8 cellular contexts compared by ENCODE assay signal in the genomic region with DNA sequence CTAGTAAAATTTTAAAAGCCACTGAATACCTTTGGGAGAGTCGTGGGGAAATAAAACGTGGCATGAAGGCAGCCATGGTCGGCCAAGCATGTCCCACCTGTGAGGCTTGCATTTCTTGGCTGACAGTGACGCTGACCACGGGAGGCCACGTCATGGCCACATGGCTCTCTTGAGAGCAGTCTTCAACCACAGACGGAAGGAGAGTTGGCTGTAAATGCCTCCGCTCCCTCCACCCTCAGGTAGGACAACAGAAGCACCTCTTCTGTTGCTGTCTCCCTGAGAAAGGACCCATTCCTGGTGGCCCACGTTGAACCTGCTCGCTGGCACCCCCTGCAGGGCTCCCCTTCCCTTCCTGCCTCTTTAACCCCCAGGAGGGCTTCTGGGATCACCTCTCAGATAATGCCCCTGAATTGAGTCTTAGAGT.
DNase-seq lines count a peak whose midpoint lies in the region; ATAC-seq and TF ChIP-seq lines count a peak whose summit lies in the region.

No MANE protein-coding gene starts in this region.

- CTCF ChIA-PET in GM10248 (lab: Yijun Ruan, JAX), result no interaction called here

- TF ChIP-seq CTCF in 22Rv1 (IDR thresholded peaks at IDR 0.05), result peak; percentile 72
- TF ChIP-seq CTCF in GM10248 (IDR thresholded peaks at IDR 0.05; ENCODE audit: control extremely low read depth, extremely low read depth, low read depth, missing control alignments), result peak; percentile 52

- ATAC-seq in HG03280 (IDR thresholded peaks at IDR 0.05; ENCODE audit: unreplicated experiment), result peak; percentile 59

- POLR2A ChIA-PET in GM10248 (lab: Yijun Ruan, JAX), result no interaction called here

- no peak overlapping the region for H3K27ac ChIP-seq in 22Rv1

- DNase-seq in GM10248 (ENCODE audit: extremely low spot score), result peak; percentile 82
- peak; percentile 75 for DNase-seq in SW480 (ENCODE audit: low spot score)
- peak; percentile 30 for DNase-seq in kidney glomerular epithelial cell (lab: John Stamatoyannopoulos, UW)
- no peak for DNase-seq in middle frontal gyrus (ENCODE audit: extremely low spot score, low spot score)
- no peak for DNase-seq in NCI-H2227 treated with DMSO at 0.1 percent for 48 hours (lab: John Stamatoyannopoulos, UW)
- DNase-seq in NCI-H524 treated with DMSO at 0.1 percent for 48 hours (lab: John Stamatoyannopoulos, UW), result no peak

Comparison
In these comparisons a context has a peak if more than half of its experiments do, and no peak if none do; other contexts are left out.
1. DNase-seq: peak in GM10248 (single experiment), SW480 (single experiment) and kidney glomerular epithelial cell (single experiment); none in middle frontal gyrus (single experiment), NCI-H2227 treated with DMSO at 0.1 percent for 48 hours (single experiment) and NCI-H524 treated with DMSO at 0.1 percent for 48 hours (single experiment).